In genomic region chr1:87922885-87923284, GRCh38 we compare ENCODE assay signal across 30 cellular contexts.
DNase-seq lines count a peak whose midpoint lies in the region; ATAC-seq, FAIRE-seq and TF ChIP-seq lines count a peak whose summit lies in the region.
"Had no signal": no experiment of that assay in that cellular context is flagged by ENCODE, and none has a peak within 500 bp of the region (broad histone marks: within the 10 kb centered on the region; RNA-seq: fewer than 3 reads in every experiment).

No MANE protein-coding gene starts in this region.

- no peaks in the 10 kb centered on the region for H4K20me1 ChIP-seq in HepG2 (ENCODE audit: insufficient read depth, low read length)
- H4K20me1 ChIP-seq: BLaER1; BLaER1 treated with 17β-estradiol and CSF1 and Interleukin-3, amounts not matched to agents 10 nM and 100 nM had no signal

- BruUV-seq in HepG2 (replicated peaks; lab: Mats Ljungman, UMichigan) = no TSS peak

- WGBS in HepG2 (ENCODE audit: low lambda C conversion rate) = 1% methylated on average over 2 of the region's 2 CpGs
- WGBS in right lobe of liver (ENCODE audit: insufficient coverage, low coverage, low lambda C conversion rate, missing lambda C conversion rate) = 79% methylated on average over 1 of the region's 2 CpGs

- TF ChIP-seq EP300 in HepG2 (IDR thresholded peaks at IDR 0.05; ENCODE audit: low read depth in 2 of 2, low read length in 2 of 2) (no peak), HepG2 (CRISPR knock-in tag; IDR thresholded peaks at IDR 0.05; ENCODE audit: borderline replicate concordance) (no peak)

- ATAC-seq in HepG2 = no peak
- ATAC-seq in right lobe of liver = no peak
- ATAC-seq: A549; CD8-positive, alpha-beta T cell had no signal

- DNase-seq in HepG2 (ENCODE audit: low spot score) = no peak
- no peak for DNase-seq in right lobe of liver
- no peak for DNase-seq in HEK293T (ENCODE audit: extremely low spot score)
- DNase-seq in KG1 (lab: John Stamatoyannopoulos, UW) = no peak
- DNase-seq: 8988T; ACHN; AML-193; BE2C; C1 segment of cervical spinal cord; Caco-2; Calu3; CD4-positive, alpha-beta memory T cell; CD4-positive, alpha-beta T cell; CD4-positive, CD25-positive, alpha-beta regulatory T cell; CD8-positive, alpha-beta memory T cell; CD8-positive, alpha-beta T cell; COR-L47; DMS 273 treated with DMSO at 0.1 percent for 48 hours; DMS153; DMS53; DMS79; DMS79 treated with DMSO at 0.1 percent for 48 hours; DND-41; EL had no signal

- H3K4me3 ChIP-seq in HepG2 (replicated peaks in 1 of 3; ENCODE audit: insufficient read depth in 1 of 3, low read depth in 2 of 3, low read length in 3 of 3) = no peak overlapping the region
- H3K4me3 ChIP-seq in right lobe of liver = no peak overlapping the region
- H3K4me3 ChIP-seq: A549; BLaER1; BLaER1 treated with 17β-estradiol and CSF1 and Interleukin-3, amounts not matched to agents 10 nM and 100 nM had no signal

- TF ChIP-seq POLR2A in HepG2 (IDR thresholded peaks at IDR 0.05; ENCODE audit: insufficient read depth in 1 of 2, low read depth in 2 of 2, low read length in 2 of 2) (no peak), right lobe of liver (IDR thresholded peaks at IDR 0.05) (no peak)

- CTCF ChIA-PET in HepG2 (lab: Yijun Ruan, JAX; ENCODE audit: low intra/inter-chr PET ratio, low total read pairs) (no interaction called here), HEK293T (lab: Yijun Ruan, JAX) (no interaction called here)

- intact Hi-C loops in HepG2 (cut with micrococcal nuclease; ENCODE audit: unreplicated experiment) = no loop called here
- intact Hi-C loops in right lobe of liver (cut with DNase I) = no loop called here

- H2AFZ ChIP-seq in HepG2 (ENCODE audit: low read length) = no peak overlapping the region

- no peak for FAIRE-seq in HepG2 (lab: Jason Lieb, UNC)
- FAIRE-seq: A549, D721Med had no signal

- no peak overlapping the region for H3K27ac ChIP-seq in HepG2 (ENCODE audit: extremely low read length, insufficient read depth, low read length)
- no peak overlapping the region for H3K27ac ChIP-seq in right lobe of liver
- H3K27ac ChIP-seq: 22Rv1; A549; BLaER1; BLaER1 treated with 17β-estradiol and CSF1 and Interleukin-3, amounts not matched to agents 10 nM and 100 nM; C4-2B had no signal

- H3K9me3 ChIP-seq in HepG2 (ENCODE audit: low read length) (no peaks in the 10 kb centered on the region), right lobe of liver (no peaks in the 10 kb centered on the region)
- H3K9me3 ChIP-seq: A549; BE2C; BLaER1; BLaER1 treated with 17β-estradiol and CSF1 and Interleukin-3, amounts not matched to agents 10 nM and 100 nM; Caco-2 had no signal

- H3K79me2 ChIP-seq in HepG2 (ENCODE audit: insufficient read depth, low read length) = no peaks in the 10 kb centered on the region

- no peak for TF ChIP-seq CTCF in HepG2 (CRISPR knock-in tag; IDR thresholded peaks at IDR 0.05)
- no peak for TF ChIP-seq CTCF in right lobe of liver (IDR thresholded peaks at IDR 0.05)

- in situ Hi-C loops in HepG2 (cut with HindIII; ENCODE audit: extremely low pct_ligation_motif_present, low pct_unique_long_range_greater_than_20kb) = no loop called here

- no peak for TF ChIP-seq RAD21 in HepG2 (CRISPR knock-in tag; IDR thresholded peaks at IDR 0.05)

- no peak overlapping the region for H3K4me2 ChIP-seq in HepG2 (ENCODE audit: low read depth, low read length)
- H3K4me2 ChIP-seq: A549; BLaER1; BLaER1 treated with 17β-estradiol and CSF1 and Interleukin-3, amounts not matched to agents 10 nM and 100 nM had no signal

- H3K36me3 ChIP-seq in HepG2 (replicated peaks in 1 of 2; ENCODE audit: control insufficient read depth in 1 of 2, insufficient read depth in 2 of 2, low read length in 2 of 2) (no peaks in the 10 kb centered on the region), right lobe of liver (no peaks in the 10 kb centered on the region)
- H3K36me3 ChIP-seq: BE2C; BLaER1; BLaER1 treated with 17β-estradiol and CSF1 and Interleukin-3, amounts not matched to agents 10 nM and 100 nM had no signal

- H3K9ac ChIP-seq in HepG2 (ENCODE audit: insufficient read depth, low read depth, low read length) = no peak overlapping the region
- H3K9ac ChIP-seq: BLaER1; BLaER1 treated with 17β-estradiol and CSF1 and Interleukin-3, amounts not matched to agents 10 nM and 100 nM had no signal

- H3K4me1 ChIP-seq in HepG2 (ENCODE audit: insufficient read depth, low read length) (no peaks in the 10 kb centered on the region), right lobe of liver (no peaks in the 10 kb centered on the region)
- H3K4me1 ChIP-seq: A549; BE2C; BLaER1; BLaER1 treated with 17β-estradiol and CSF1 and Interleukin-3, amounts not matched to agents 10 nM and 100 nM had no signal

- POLR2A ChIA-PET in HepG2 (lab: Yijun Ruan, JAX) (no interaction called here), HEK293T (lab: Yijun Ruan, JAX) (no interaction called here)

- H3K27me3 ChIP-seq in HepG2 (ENCODE audit: control insufficient read depth in 1 of 2, insufficient read depth in 2 of 2, low read length in 2 of 2) = no peaks in the 10 kb centered on the region
- no peaks in the 10 kb centered on the region for H3K27me3 ChIP-seq in right lobe of liver
- H3K27me3 ChIP-seq: BE2C; BLaER1; BLaER1 treated with 17β-estradiol and CSF1 and Interleukin-3, amounts not matched to agents 10 nM and 100 nM had no signal

TF ChIP-seq in HepG2, 621 proteins besides CTCF, POLR2A, EP300 and RAD21 (continues in another document):
- no peak for TF ChIP-seq ZNF383 (CRISPR knock-in tag; IDR thresholded peaks at IDR 0.05; ENCODE audit: borderline replicate concordance)

TF ChIP-seq in HEK293T, 16 proteins besides CTCF, POLR2A, EP300 and RAD21:
- TF ChIP-seq CTBP1 (IDR thresholded peaks at IDR 0.05; ENCODE audit: borderline replicate concordance) (no peak), ELF4 (IDR thresholded peaks at IDR 0.05) (peak; percentile 68)
